Comparison of ENCODE assay signal across 15 cellular contexts in genomic region chr9:3810231-3810630, GRCh38.
"Had no signal": no experiment of that assay in that cellular context is flagged by ENCODE, and none has a peak within 500 bp of the region (broad histone marks: within the 10 kb centered on the region; RNA-seq: fewer than 3 reads in every experiment).

No MANE protein-coding gene starts in this region.

- H3K36me3 ChIP-seq: adrenal gland, cardiac muscle cell, gastroesophageal sphincter, suprapubic skin had no signal

- H3K9me3 ChIP-seq: adrenal gland, gastroesophageal sphincter, suprapubic skin had no signal

- H3K4me3 ChIP-seq: adrenal gland, cardiac muscle cell, gastroesophageal sphincter, suprapubic skin had no signal

- H3K4me1 ChIP-seq: adrenal gland, gastroesophageal sphincter, suprapubic skin had no signal

- H3K27me3 ChIP-seq: adrenal gland, cardiac muscle cell, gastroesophageal sphincter, suprapubic skin had no signal

- DNase-seq: activated CD4-positive, alpha-beta T cell treated with anti-CD3 and anti-CD28 coated beads for 4 hours; activated CD8-positive, alpha-beta T cell treated with anti-CD3 and anti-CD28 coated beads for 36 hours; activated effector memory CD4-positive, alpha-beta T cell treated with Interleukin-2 at 50 U/mL for 16 hours; activated T-cell treated with anti-CD3 and anti-CD28 coated beads, Interleukin-2, amount 50 U/mL, for 4 hours; adrenal gland; erythroblast; islet precursor cell; left ventricle myocardium superior; nucleus accumbens; posterior cingulate gyrus; stimulated activated CD4-positive, alpha-beta T cell treated with anti-CD3 and anti-CD28 coated beads, Interleukin-4, amount 100 ng/mL, for 1 hour had no signal

- H3K27ac ChIP-seq: adrenal gland, cardiac muscle cell, gastroesophageal sphincter, suprapubic skin had no signal

- ATAC-seq: activated CD8-positive, alpha-beta T cell treated with anti-CD3 and anti-CD28 coated beads for 36 hours; activated T-cell treated with anti-CD3 and anti-CD28 coated beads, Interleukin-2, amount 50 U/mL, for 4 hours; gastroesophageal sphincter; left ventricle myocardium superior; WTC11 had no signal
